12 cellular contexts compared by ENCODE assay signal in genomic region chr17:17759164-17759563, GRCh38.
DNase-seq lines count a peak whose midpoint lies in the region; ATAC-seq and TF ChIP-seq lines count a peak whose summit lies in the region.
"Had no signal": no experiment of that assay in that cellular context is flagged by ENCODE, and none has a peak within 500 bp of the region (broad histone marks: within the 10 kb centered on the region; RNA-seq: fewer than 3 reads in every experiment).

No MANE protein-coding gene starts in this region.

- peak overlapping the region; percentile 94 for H3K27ac Mint-ChIP-seq in CD8-positive, alpha-beta T cell
- H3K27ac Mint-ChIP-seq in glutamatergic neuron (ENCODE audit: unreplicated experiment): no peak overlapping the region
- H3K27ac Mint-ChIP-seq in stimulated activated memory B cell treated with anti-CD40 and anti-IgM and Interleukin-4, amounts not matched to agents 10 μg/mL and 1 μg/mL and 100 μg/mL, for 72 hours: peak overlapping the region; percentile 83

- no peak overlapping the region for H3K9ac ChIP-seq in Karpas-422 (ENCODE audit: low read length)
- H3K9ac ChIP-seq: GM23248, SK-N-SH had no signal

- CTCF ChIA-PET in CD8-positive, alpha-beta T cell (lab: Charles Lee): interaction anchor here (0.7 to 1.5 kb wide), 5 partner anchors 16 to 102 kb away, joined by 3 to 9 read pairs (median 4); no protein-coding TSS in a partner anchor

- H3K27ac ChIP-seq in CD8-positive, alpha-beta T cell (ENCODE audit: low read depth, low read length): no peak overlapping the region
- peak overlapping the region; percentile 85 for H3K27ac ChIP-seq in Karpas-422 (ENCODE audit: low read length)
- H3K27ac ChIP-seq: GM23248, PC-9 had no signal

- no peaks in the 10 kb centered on the region for H3K36me3 ChIP-seq in CD8-positive, alpha-beta T cell (ENCODE audit: insufficient read depth, low read length)
- no peaks in the 10 kb centered on the region for H3K36me3 ChIP-seq in Karpas-422 (ENCODE audit: insufficient read depth, low read length)

- H3K36me3 Mint-ChIP-seq in CD8-positive, alpha-beta T cell: peaks cover 7% of the 10 kb centered on the region
- no peaks in the 10 kb centered on the region for H3K36me3 Mint-ChIP-seq in glutamatergic neuron (ENCODE audit: unreplicated experiment)
- H3K36me3 Mint-ChIP-seq in stimulated activated memory B cell treated with anti-CD40 and anti-IgM and Interleukin-4, amounts not matched to agents 10 μg/mL and 1 μg/mL and 100 μg/mL, for 72 hours: peaks cover 6% of the 10 kb centered on the region

- no peaks in the 10 kb centered on the region for H4K20me1 ChIP-seq in Karpas-422 (ENCODE audit: insufficient read depth, low read depth, low read length)

- no peak for TF ChIP-seq CTCF in CD8-positive, alpha-beta T cell (IDR thresholded peaks at IDR 0.05)
- no peak for TF ChIP-seq CTCF in glutamatergic neuron (IDR thresholded peaks at IDR 0.05; ENCODE audit: partially characterized antibody, unreplicated experiment)

- H3K4me2 ChIP-seq in Karpas-422 (ENCODE audit: low read depth, low read length, poor library complexity, severe bottlenecking): no peak overlapping the region
- H3K4me2 ChIP-seq: PC-9, SK-N-SH had no signal

- H2AFZ ChIP-seq in Karpas-422 (ENCODE audit: low read length): no peak overlapping the region
- H2AFZ ChIP-seq: GM23248, PC-9 had no signal

- no peaks in the 10 kb centered on the region for H3K9me2 ChIP-seq in Karpas-422 (replicated peaks; ENCODE audit: insufficient read depth, low read length)
- H3K9me2 ChIP-seq: SK-N-SH had no signal

- ATAC-seq in CD8-positive, alpha-beta T cell: no peak
- no peak for ATAC-seq in stimulated activated memory B cell treated with anti-CD40 and anti-IgM and Interleukin-4, amounts not matched to agents 10 μg/mL and 1 μg/mL and 100 μg/mL, for 72 hours
- ATAC-seq: HCT116 had no signal

- H3K27me3 ChIP-seq in CD8-positive, alpha-beta T cell (ENCODE audit: insufficient read depth, low read length): no peaks in the 10 kb centered on the region
- no peaks in the 10 kb centered on the region for H3K27me3 ChIP-seq in Karpas-422 (ENCODE audit: low read length)

- POLR2A ChIA-PET in CD8-positive, alpha-beta T cell (lab: Charles Lee): no interaction called here

- no peaks in the 10 kb centered on the region for H3K9me3 Mint-ChIP-seq in CD8-positive, alpha-beta T cell
- peaks cover 16% of the 10 kb centered on the region for H3K9me3 Mint-ChIP-seq in glutamatergic neuron (ENCODE audit: unreplicated experiment)
- no peaks in the 10 kb centered on the region for H3K9me3 Mint-ChIP-seq in stimulated activated memory B cell treated with anti-CD40 and anti-IgM and Interleukin-4, amounts not matched to agents 10 μg/mL and 1 μg/mL and 100 μg/mL, for 72 hours

- no peak overlapping the region for H3K4me3 Mint-ChIP-seq in CD8-positive, alpha-beta T cell
- H3K4me3 Mint-ChIP-seq in glutamatergic neuron (ENCODE audit: unreplicated experiment): peak overlapping the region; percentile 22
- H3K4me3 Mint-ChIP-seq in stimulated activated memory B cell treated with anti-CD40 and anti-IgM and Interleukin-4, amounts not matched to agents 10 μg/mL and 1 μg/mL and 100 μg/mL, for 72 hours: no peak overlapping the region

- H3K79me2 ChIP-seq in Karpas-422 (ENCODE audit: low read length): peaks cover 87% of the 10 kb centered on the region

- no peaks in the 10 kb centered on the region for H3K9me3 ChIP-seq in CD8-positive, alpha-beta T cell (ENCODE audit: low read length)
- no peaks in the 10 kb centered on the region for H3K9me3 ChIP-seq in Karpas-422 (ENCODE audit: low read length)
- H3K9me3 ChIP-seq: SK-N-SH had no signal

- H3K4me1 ChIP-seq in CD8-positive, alpha-beta T cell (ENCODE audit: insufficient read depth, low read length): peaks cover 57% of the 10 kb centered on the region
- H3K4me1 ChIP-seq in Karpas-422 (ENCODE audit: low read length): peaks cover 61% of the 10 kb centered on the region

- no peaks in the 10 kb centered on the region for H3K27me3 Mint-ChIP-seq in CD8-positive, alpha-beta T cell (ENCODE audit: low read depth)
- H3K27me3 Mint-ChIP-seq in glutamatergic neuron (ENCODE audit: unreplicated experiment): peaks cover 14% of the 10 kb centered on the region
- H3K27me3 Mint-ChIP-seq in stimulated activated memory B cell treated with anti-CD40 and anti-IgM and Interleukin-4, amounts not matched to agents 10 μg/mL and 1 μg/mL and 100 μg/mL, for 72 hours: no peaks in the 10 kb centered on the region

- no peak overlapping the region for H3K4me3 ChIP-seq in CD8-positive, alpha-beta T cell (ENCODE audit: low read depth, low read length)
- H3K4me3 ChIP-seq in Karpas-422 (ENCODE audit: low read length): no peak overlapping the region
- H3K4me3 ChIP-seq: GM23248, PC-9 had no signal

- no peak for DNase-seq in CD8-positive, alpha-beta T cell
- DNase-seq in Karpas-422: no peak
- DNase-seq in glutamatergic neuron: no peak
- no peak for DNase-seq in AML-193 (lab: John Stamatoyannopoulos, UW)
- DNase-seq in cortex of kidney (lab: John Stamatoyannopoulos, UW): no peak
- no peak for DNase-seq in NCI-H2081 treated with DMSO at 0.1 percent for 48 hours (lab: John Stamatoyannopoulos, UW)
- DNase-seq: GM23248, NCI-H526 treated with DMSO at 0.1 percent for 48 hours, SK-N-SH had no signal

- intact Hi-C loops in CD8-positive, alpha-beta T cell (cut with DNase I, micrococcal nuclease): no loop called here

- H3K4me1 Mint-ChIP-seq in CD8-positive, alpha-beta T cell (ENCODE audit: low read depth): peaks cover 68% of the 10 kb centered on the region
- peaks cover 43% of the 10 kb centered on the region for H3K4me1 Mint-ChIP-seq in glutamatergic neuron (ENCODE audit: low read depth, unreplicated experiment)
- H3K4me1 Mint-ChIP-seq in stimulated activated memory B cell treated with anti-CD40 and anti-IgM and Interleukin-4, amounts not matched to agents 10 μg/mL and 1 μg/mL and 100 μg/mL, for 72 hours: peaks cover 56% of the 10 kb centered on the region
